ENCODE assay signal across 22 cellular contexts in the genomic region with DNA sequence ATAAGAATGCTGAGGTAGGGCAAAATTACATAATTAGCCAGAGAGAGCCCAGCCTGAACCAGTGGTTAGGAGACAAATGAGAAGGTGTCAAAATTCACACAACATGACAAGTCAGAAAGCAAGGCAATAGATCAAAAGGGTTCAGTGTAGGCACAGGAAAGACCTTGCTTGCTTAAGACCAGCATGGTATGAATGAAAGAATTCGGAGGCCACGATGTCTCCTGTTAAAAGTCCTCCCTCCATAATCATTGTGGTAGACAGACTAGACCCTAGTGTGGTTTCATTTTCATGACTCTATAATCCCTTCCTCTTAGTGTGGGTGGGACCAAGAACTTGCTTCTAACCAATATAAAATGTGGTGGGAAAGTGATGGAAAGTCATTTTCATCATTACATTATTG.
"Had no signal": no experiment of that assay in that cellular context is flagged by ENCODE, and none has a peak within 500 bp of the region (broad histone marks: within the 10 kb centered on the region; RNA-seq: fewer than 3 reads in every experiment).

No MANE protein-coding gene starts in this region.

- H3K27me3 ChIP-seq: dorsolateral prefrontal cortex, hepatocyte, sigmoid colon, suprapubic skin, tibial artery, upper lobe of left lung, uterus had no signal

- FAIRE-seq: kidney had no signal

- DNase-seq: dorsolateral prefrontal cortex; effector CD8-positive, alpha-beta T cell; foreskin melanocyte; head of caudate nucleus; kidney; left cardiac atrium; left ventricle myocardium inferior; lower lobe of right lung; midbrain; nephron progenitor cell; posterior cingulate gyrus; sigmoid colon; stimulated activated CD4-positive, alpha-beta T cell treated with anti-CD3 and anti-CD28 coated beads, Interleukin-4, amount 100 ng/mL, for 1 hour; stimulated activated naive CD4-positive, alpha-beta T cell; tibial artery; upper lobe of left lung; uterus had no signal

- H3K4me3 ChIP-seq: coronary artery, dorsolateral prefrontal cortex, hepatocyte, left ventricle myocardium inferior, lower lobe of right lung, sigmoid colon, smooth muscle cell, suprapubic skin, tibial artery, upper lobe of left lung, uterus had no signal

- H3K27ac Mint-ChIP-seq: memory B cell had no signal

- H3K9me3 Mint-ChIP-seq: nephron progenitor cell had no signal

- H3K9me3 ChIP-seq: lower lobe of right lung, sigmoid colon, suprapubic skin, upper lobe of left lung, uterus had no signal

- H3K27me3 Mint-ChIP-seq: memory B cell had no signal

- H3K36me3 ChIP-seq: left ventricle myocardium inferior, lower lobe of right lung, sigmoid colon, suprapubic skin, tibial artery, upper lobe of left lung, uterus had no signal

- H3K27ac ChIP-seq: coronary artery, dorsolateral prefrontal cortex, hepatocyte, left ventricle myocardium inferior, lower lobe of right lung, sigmoid colon, suprapubic skin, tibial artery, upper lobe of left lung, uterus had no signal

- H3K4me3 Mint-ChIP-seq: memory B cell, nephron progenitor cell had no signal

- ATAC-seq: left cardiac atrium, lower lobe of right lung had no signal

- H3K4me1 ChIP-seq: lower lobe of right lung, suprapubic skin, upper lobe of left lung, uterus had no signal
